Comparison of ENCODE assay signal across 17 cellular contexts in the genomic region with DNA sequence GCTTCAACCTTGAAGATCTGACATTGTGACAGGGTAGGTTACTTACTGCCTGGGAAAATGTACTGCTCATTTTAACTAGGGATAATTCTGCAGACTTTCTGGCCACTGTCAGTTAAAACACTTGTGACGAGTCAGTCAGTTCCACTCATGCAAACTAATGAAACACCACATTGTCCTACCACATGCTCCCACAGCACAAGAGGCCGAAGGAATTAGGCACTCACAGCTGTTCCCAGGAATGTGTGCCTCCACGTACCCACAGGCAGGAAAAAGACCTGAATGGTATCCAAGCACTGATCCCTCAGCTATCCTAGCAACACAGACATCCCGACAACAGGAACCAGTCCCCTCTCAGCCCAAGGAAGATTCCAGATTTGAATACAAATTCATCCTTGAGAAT. TPM values are rescaled to one million over a fixed set of nuclear protein-coding genes. Genes with fewer than 3 reads are reported as not detected.
DNase-seq lines count a peak whose midpoint lies in the region; ATAC-seq and TF ChIP-seq lines count a peak whose summit lies in the region.
"Had no signal": no experiment of that assay in that cellular context is flagged by ENCODE, and none has a peak within 500 bp of the region (broad histone marks: within the 10 kb centered on the region; RNA-seq: fewer than 3 reads in every experiment).

No MANE protein-coding gene starts in this region.

- H3K9ac ChIP-seq in smooth muscle cell (ENCODE audit: low read depth): peak overlapping the region; percentile 1
- no peak overlapping the region for H3K9ac ChIP-seq in mammary epithelial cell (ENCODE audit: insufficient read depth, low read length)

- H3K79me2 ChIP-seq in smooth muscle cell (ENCODE audit: low read depth) (peaks cover 86% of the 10 kb centered on the region), mammary epithelial cell (ENCODE audit: insufficient read depth, low read length) (peaks cover 98% of the 10 kb centered on the region)

- H2AFZ ChIP-seq in smooth muscle cell (ENCODE audit: low read depth) (no peak overlapping the region), mammary epithelial cell (ENCODE audit: low read depth, low read length) (no peak overlapping the region)

- no peak for ATAC-seq in HG02678 (IDR thresholded peaks at IDR 0.05; ENCODE audit: unreplicated experiment)
- ATAC-seq: activated T-helper 17 cell treated with anti-CD3 and anti-CD28 coated beads, Interleukin-2, amount 50 U/mL, for 72 hours; stimulated activated naive B cell treated with anti-CD40 and anti-IgM and Interleukin-4, amounts not matched to agents 10 μg/mL and 1 μg/mL and 100 μg/mL, for 72 hours; T-helper 17 cell had no signal

- CTCF ChIA-PET in mammary epithelial cell (lab: Charles Lee; ENCODE audit: low non-redundant PET): no interaction called here

- H3K4me2 ChIP-seq in smooth muscle cell (peak overlapping the region; percentile 22), mammary epithelial cell (ENCODE audit: insufficient read depth, low read depth, low read length) (no peak overlapping the region)

- in situ Hi-C loops in astrocyte of the spinal cord (cut with HindIII; ENCODE audit: low sequenced_read_pairs) (no loop called here), mammary epithelial cell (cut with MboI; ENCODE audit: low sequenced_read_pairs in 2 of 2) (no loop called here)

- H3K4me3 ChIP-seq in astrocyte of the spinal cord (ENCODE audit: low read depth, low read length): no peak overlapping the region
- H3K4me3 ChIP-seq in smooth muscle cell: no peak overlapping the region
- no peak overlapping the region for H3K4me3 ChIP-seq in mammary epithelial cell (replicated peaks in 1 of 3; ENCODE audit: insufficient read depth in 1 of 3, low read depth in 2 of 3, low read length in 3 of 3)

- 26% methylated on average over 4 of the region's 4 CpGs for WGBS in smooth muscle cell (ENCODE audit: low lambda C conversion rate)
- WGBS in mammary epithelial cell (ENCODE audit: low coverage, missing lambda C conversion rate): 51% methylated on average over 4 of the region's 4 CpGs

- H3K4me1 ChIP-seq in smooth muscle cell (ENCODE audit: low read depth) (peaks cover 35% of the 10 kb centered on the region), mammary epithelial cell (ENCODE audit: insufficient read depth, low read length) (peaks cover 81% of the 10 kb centered on the region)

- H3F3A ChIP-seq in smooth muscle cell (ENCODE audit: low read depth): peaks cover 60% of the 10 kb centered on the region

- dilution Hi-C loops in mammary epithelial cell (cut with HindIII; ENCODE audit: low sequenced_read_pairs): no loop called here

- H3K36me3 ChIP-seq in smooth muscle cell (ENCODE audit: low read depth) (peaks cover 4% of the 10 kb centered on the region), mammary epithelial cell (ENCODE audit: insufficient read depth, low read length) (peaks cover 66% of the 10 kb centered on the region)

- H3K27ac ChIP-seq in smooth muscle cell (ENCODE audit: low read depth) (peak overlapping the region; percentile 61), mammary epithelial cell (ENCODE audit: insufficient read depth, low read depth, low read length) (no peak overlapping the region)
- H3K27ac ChIP-seq: 22Rv1 had no signal

- H3K9me3 ChIP-seq in smooth muscle cell (replicated peaks; ENCODE audit: low read depth): no peaks in the 10 kb centered on the region
- H3K9me3 ChIP-seq in mammary epithelial cell (replicated peaks; ENCODE audit: insufficient read depth, low read length): no peaks in the 10 kb centered on the region

- BruUV-seq in mammary epithelial cell (replicated peaks; lab: Mats Ljungman, UMichigan): no TSS peak

- H4K20me1 ChIP-seq in smooth muscle cell (ENCODE audit: low read depth) (peaks cover 87% of the 10 kb centered on the region), mammary epithelial cell (ENCODE audit: insufficient read depth, low read length) (peaks cover 26% of the 10 kb centered on the region)

- DNase-seq in DMS79 treated with DMSO at 0.1 percent for 48 hours (lab: John Stamatoyannopoulos, UW): peak; percentile 21
- DNase-seq in DMS79 (lab: John Stamatoyannopoulos, UW): no peak
- DNase-seq in astrocyte of the spinal cord (ENCODE audit: low read depth, low spot score): peak; percentile 58
- DNase-seq in medulla oblongata (ENCODE audit: extremely low spot score): peak; percentile 79
- no peak for DNase-seq in smooth muscle cell (lab: John Stamatoyannopoulos, UW; ENCODE audit: unreplicated experiment)
- no peak for DNase-seq in mammary epithelial cell
- DNase-seq in NCI-H2227 treated with DMSO at 0.1 percent for 48 hours (lab: John Stamatoyannopoulos, UW): no peak
- DNase-seq: activated CD4-positive, CD25-positive, alpha-beta regulatory T cell; amniotic stem cell; DMS53; NCI-H774; nucleus accumbens; stimulated activated naive B cell treated with anti-CD40 and anti-IgM and Interleukin-4, amounts not matched to agents 10 μg/mL and 1 μg/mL and 100 μg/mL, for 72 hours; T-helper 17 cell had no signal

- no peaks in the 10 kb centered on the region for H3K27me3 ChIP-seq in smooth muscle cell (ENCODE audit: low read depth)
- H3K27me3 ChIP-seq in mammary epithelial cell (ENCODE audit: insufficient read depth, low read length): no peaks in the 10 kb centered on the region

- intact Hi-C loops in mammary epithelial cell (cut with micrococcal nuclease): no loop called here

- TF ChIP-seq CTCF in astrocyte of the spinal cord (IDR thresholded peaks at IDR 0.05; ENCODE audit: low read depth, low read length) (no peak), smooth muscle cell (IDR thresholded peaks at IDR 0.05; ENCODE audit: borderline replicate concordance, insufficient read depth, poor library complexity, severe bottlenecking) (no peak), mammary epithelial cell (conservative IDR thresholded peaks at IDR 0.05 in 1 of 2, IDR thresholded peaks at IDR 0.05 in 1 of 2; ENCODE audit: extremely low read depth in 1 of 2, insufficient read depth in 1 of 2, low read depth in 1 of 2, low read length in 2 of 2) (no peak)

RNA-seq across cellular contexts. Expression of gene BCAR3, which starts 12.3 kb away (rescaled TPM):
- 24.9 and 25.6 TPM in 2 replicates for total RNA-seq in smooth muscle cell
- 21.4 and 26.7 TPM in 2 replicates for polyA plus RNA-seq in smooth muscle cell
- total RNA-seq in mammary epithelial cell: 100 to 1,000 TPM in 1 of 2 donors, 10 to 100 TPM in 1; 93.0 to 171 TPM
- polyA plus RNA-seq in mammary epithelial cell: 123 TPM
- polyA minus RNA-seq in mammary epithelial cell: 185 TPM

Comparison
In these comparisons a context has a peak if more than half of its experiments do, and no peak if none do; other contexts are left out.
1. DNase-seq: peak in DMS79 treated with DMSO at 0.1 percent for 48 hours (single experiment), astrocyte of the spinal cord (single experiment) and medulla oblongata (single experiment); none in DMS79 (single experiment), smooth muscle cell (single experiment), mammary epithelial cell (single experiment) and NCI-H2227 treated with DMSO at 0.1 percent for 48 hours (single experiment).